ENCODE assay signal across 8 cellular contexts in the genomic region with DNA sequence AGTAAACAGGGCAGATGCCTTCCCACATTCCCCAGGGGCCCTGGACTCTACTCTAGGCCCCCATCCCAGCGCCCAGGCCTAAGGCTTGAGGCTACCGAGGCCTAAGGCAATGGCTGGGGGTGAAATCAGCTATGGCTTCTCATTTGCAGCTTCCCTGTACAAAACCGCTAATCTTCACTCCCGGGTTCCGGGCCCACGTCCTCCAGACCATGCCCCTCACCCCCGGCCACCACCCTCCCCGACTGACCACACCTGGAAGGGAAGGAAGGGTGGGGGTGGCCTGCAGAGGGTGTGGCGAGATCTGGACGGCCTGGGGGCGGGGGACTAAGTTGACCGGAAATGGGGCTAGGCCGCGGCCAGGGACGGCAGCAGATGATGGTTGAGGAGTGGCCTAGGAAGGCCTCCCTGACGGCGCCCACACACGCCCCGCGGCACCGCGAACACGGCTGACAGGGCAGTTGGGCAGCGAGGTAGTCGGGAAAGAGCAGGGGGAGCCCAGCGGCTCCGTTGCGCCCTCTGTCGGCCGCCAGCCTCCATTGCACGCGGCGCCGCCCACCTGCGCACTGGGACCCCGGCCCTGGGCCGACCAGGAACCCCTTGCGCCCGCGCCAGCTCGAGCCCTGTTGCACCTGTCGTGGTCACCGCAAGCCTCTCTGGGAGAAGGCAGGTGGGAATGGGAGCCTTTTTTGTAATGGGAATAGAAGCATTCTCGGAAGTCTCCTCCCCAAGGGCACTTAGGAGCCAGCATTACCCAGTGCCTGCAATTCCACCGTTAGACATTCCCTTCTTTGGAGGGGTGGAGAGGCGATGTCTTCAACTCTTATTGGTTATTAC.
A peak's percentile ranks its signal among the peaks of the same experiment; 100 is the strongest.
DNase-seq lines count a peak whose midpoint lies in the region; ATAC-seq lines count a peak whose summit lies in the region.

No MANE protein-coding gene starts in this region.

- H3K27me3 ChIP-seq in ACC112 (ENCODE audit: insufficient read depth, low read length) (no peaks in the 10 kb centered on the region), NT2/D1 (ENCODE audit: insufficient read depth, insufficient read length) (no peaks in the 10 kb centered on the region), esophagus (ENCODE audit: control insufficient read depth in 1 of 2, insufficient read depth in 2 of 2, low read length in 2 of 2) (no peaks in the 10 kb centered on the region), mucosa of stomach (ENCODE audit: control insufficient read depth, insufficient read depth, low read length) (no peaks in the 10 kb centered on the region)

- H3K4me3 ChIP-seq in ACC112 (ENCODE audit: low read depth, low read length) (peak overlapping the region; percentile 50), NT2/D1 (ENCODE audit: insufficient read length, low read depth) (peak overlapping the region; percentile 11), esophagus (ENCODE audit: low read depth in 1 of 2, low read length in 2 of 2) (peak overlapping the region; percentile 23 to 33), mucosa of stomach (ENCODE audit: low read length) (peak overlapping the region; percentile 35)

- DNase-seq in NT2/D1 (ENCODE audit: low read depth, low spot score), result no peak
- DNase-seq in activated T-cell treated with anti-CD3 and anti-CD28 coated beads for 48 hours (ENCODE audit: low read depth), result peak; percentile 57
- DNase-seq in stimulated activated CD8-positive, alpha-beta memory T cell treated with anti-CD3 and anti-CD28 coated beads, Interleukin-7, amount 100 ng/mL, for 24 hours (ENCODE audit: low read depth), result peak; percentile 9

- peak overlapping the region; percentile 44 for H2AFZ ChIP-seq in ACC112 (ENCODE audit: low read length, unreplicated experiment)

- H3K27ac ChIP-seq in ACC112 (ENCODE audit: low read depth, low read length) (no peak overlapping the region; the same call in 1 of the 2 replicates), esophagus (ENCODE audit: low read depth in 2 of 2, low read length in 1 of 2) (peak overlapping the region in 1 of 2 donors; percentile 43)

- H3K9ac ChIP-seq in NT2/D1 (ENCODE audit: insufficient read length, low read depth) (no peak overlapping the region), mucosa of stomach (ENCODE audit: low read length) (peak overlapping the region; percentile 81)

- peak; percentile 86 for ATAC-seq in GM18511 (IDR thresholded peaks at IDR 0.05; ENCODE audit: unreplicated experiment)
- peak; percentile 82 for ATAC-seq in HG03354 (IDR thresholded peaks at IDR 0.05; ENCODE audit: poor library complexity, severe bottlenecking, unreplicated experiment)

- peaks cover 34% of the 10 kb centered on the region for H3K4me1 ChIP-seq in ACC112 (ENCODE audit: control insufficient read depth, insufficient read depth, low read length, unreplicated experiment)
- peaks cover 7% of the 10 kb centered on the region for H3K4me1 ChIP-seq in NT2/D1 (ENCODE audit: insufficient read depth, insufficient read length)
- H3K4me1 ChIP-seq in esophagus (ENCODE audit: control insufficient read depth in 2 of 2, insufficient read depth in 2 of 2, low read length in 1 of 2), result peaks cover 0 to 5% of the 10 kb centered on the region in 2 donors
- H3K4me1 ChIP-seq in mucosa of stomach (ENCODE audit: control insufficient read depth, insufficient read depth, low read length), result peaks cover 36% of the 10 kb centered on the region

- H3K9me3 ChIP-seq in NT2/D1 (ENCODE audit: insufficient read depth, low read length), result no peaks in the 10 kb centered on the region
- H3K9me3 ChIP-seq in esophagus (ENCODE audit: control insufficient read depth in 2 of 2, insufficient read depth in 1 of 2, low read depth in 1 of 2, low read length in 1 of 2), result no peaks in the 10 kb centered on the region
- H3K9me3 ChIP-seq in mucosa of stomach (ENCODE audit: control insufficient read depth, low read length), result no peaks in the 10 kb centered on the region

- 10% methylated on average over 41 to 46 of the region's 46 CpGs for WGBS in esophagus, 2 donors

- H3K79me2 ChIP-seq in ACC112 (ENCODE audit: control insufficient read depth, insufficient read depth, low read length, unreplicated experiment), result no peaks in the 10 kb centered on the region

- no peaks in the 10 kb centered on the region for H3K36me3 ChIP-seq in ACC112 (ENCODE audit: insufficient read depth, low read length)
- no peaks in the 10 kb centered on the region for H3K36me3 ChIP-seq in NT2/D1 (ENCODE audit: insufficient read depth, insufficient read length, low read length)
- H3K36me3 ChIP-seq in esophagus (ENCODE audit: control insufficient read depth in 2 of 2, insufficient read depth in 2 of 2, low read length in 1 of 2), result no peaks in the 10 kb centered on the region
- H3K36me3 ChIP-seq in mucosa of stomach (ENCODE audit: control insufficient read depth, insufficient read depth, low read length), result no peaks in the 10 kb centered on the region
